ENCODE assay signal across 1 cellular context in the genomic region with DNA sequence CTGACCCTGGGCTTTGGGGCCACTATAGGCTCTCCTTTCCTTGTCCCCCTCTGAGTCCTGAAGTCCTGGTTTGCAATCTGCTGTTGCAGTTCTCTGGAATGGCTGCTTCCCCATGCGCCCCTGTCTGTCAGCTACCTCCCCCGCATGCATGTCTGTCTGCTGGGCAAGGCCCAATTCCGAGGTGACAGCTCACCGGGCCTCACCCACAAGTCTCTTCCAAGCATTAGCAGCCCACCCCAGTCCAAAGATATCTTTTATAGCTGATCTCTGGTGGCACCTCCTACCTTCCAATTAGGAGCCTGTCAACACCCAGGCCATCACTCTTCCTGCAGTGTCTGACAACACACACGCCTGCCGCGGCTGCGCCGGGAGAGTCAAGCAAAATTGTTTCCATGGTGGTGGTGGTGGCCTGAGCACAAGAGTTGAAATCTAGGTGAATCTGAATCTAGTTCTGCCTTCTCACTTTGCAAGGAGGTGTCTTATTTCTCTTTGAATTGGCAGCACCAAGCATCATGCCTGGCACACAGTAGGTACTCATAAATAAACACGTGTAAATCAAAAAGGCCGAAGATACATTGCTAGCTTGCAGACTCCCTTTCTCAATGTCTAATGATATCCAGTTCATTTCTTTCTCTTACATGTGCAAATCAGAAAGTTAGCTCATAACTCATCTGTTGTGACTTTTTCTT.
TF ChIP-seq lines count a peak whose summit lies in the region.

No MANE protein-coding gene starts in this region.

TF ChIP-seq in GM12878, 131 proteins besides CTCF, POLR2A, EP300 and RAD21 (continued from another document):
- TF ChIP-seq, protein P1, sequence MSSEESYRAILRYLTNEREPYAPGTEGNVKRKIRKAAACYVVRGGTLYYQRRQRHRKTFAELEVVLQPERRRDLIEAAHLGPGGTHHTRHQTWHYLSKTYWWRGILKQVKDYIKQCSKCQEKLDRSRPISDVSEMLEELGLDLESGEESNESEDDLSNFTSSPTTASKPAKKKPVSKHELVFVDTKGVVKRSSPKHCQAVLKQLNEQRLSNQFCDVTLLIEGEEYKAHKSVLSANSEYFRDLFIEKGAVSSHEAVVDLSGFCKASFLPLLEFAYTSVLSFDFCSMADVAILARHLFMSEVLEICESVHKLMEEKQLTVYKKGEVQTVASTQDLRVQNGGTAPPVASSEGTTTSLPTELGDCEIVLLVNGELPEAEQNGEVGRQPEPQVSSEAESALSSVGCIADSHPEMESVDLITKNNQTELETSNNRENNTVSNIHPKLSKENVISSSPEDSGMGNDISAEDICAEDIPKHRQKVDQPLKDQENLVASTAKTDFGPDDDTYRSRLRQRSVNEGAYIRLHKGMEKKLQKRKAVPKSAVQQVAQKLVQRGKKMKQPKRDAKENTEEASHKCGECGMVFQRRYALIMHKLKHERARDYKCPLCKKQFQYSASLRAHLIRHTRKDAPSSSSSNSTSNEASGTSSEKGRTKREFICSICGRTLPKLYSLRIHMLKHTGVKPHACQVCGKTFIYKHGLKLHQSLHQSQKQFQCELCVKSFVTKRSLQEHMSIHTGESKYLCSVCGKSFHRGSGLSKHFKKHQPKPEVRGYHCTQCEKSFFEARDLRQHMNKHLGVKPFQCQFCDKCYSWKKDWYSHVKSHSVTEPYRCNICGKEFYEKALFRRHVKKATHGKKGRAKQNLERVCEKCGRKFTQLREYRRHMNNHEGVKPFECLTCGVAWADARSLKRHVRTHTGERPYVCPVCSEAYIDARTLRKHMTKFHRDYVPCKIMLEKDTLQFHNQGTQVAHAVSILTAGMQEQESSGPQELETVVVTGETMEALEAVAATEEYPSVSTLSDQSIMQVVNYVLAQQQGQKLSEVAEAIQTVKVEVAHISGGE (CRISPR knock-in tag; IDR thresholded peaks at IDR 0.05) = no peak
- TF ChIP-seq EGR1 (IDR thresholded peaks at IDR 0.05; ENCODE audit: borderline replicate concordance in 1 of 2, low read depth in 2 of 2, low read length in 2 of 2) (peak in 1 of 2 experiments; percentile 48; a peak in 1 of 3 replicates), E2F8 (IDR thresholded peaks at IDR 0.05; ENCODE audit: low read depth, partially characterized antibody) (no peak), CHD1 (IDR thresholded peaks at IDR 0.05; ENCODE audit: low read depth, low read length) (no peak)
- TF ChIP-seq, protein P2, sequence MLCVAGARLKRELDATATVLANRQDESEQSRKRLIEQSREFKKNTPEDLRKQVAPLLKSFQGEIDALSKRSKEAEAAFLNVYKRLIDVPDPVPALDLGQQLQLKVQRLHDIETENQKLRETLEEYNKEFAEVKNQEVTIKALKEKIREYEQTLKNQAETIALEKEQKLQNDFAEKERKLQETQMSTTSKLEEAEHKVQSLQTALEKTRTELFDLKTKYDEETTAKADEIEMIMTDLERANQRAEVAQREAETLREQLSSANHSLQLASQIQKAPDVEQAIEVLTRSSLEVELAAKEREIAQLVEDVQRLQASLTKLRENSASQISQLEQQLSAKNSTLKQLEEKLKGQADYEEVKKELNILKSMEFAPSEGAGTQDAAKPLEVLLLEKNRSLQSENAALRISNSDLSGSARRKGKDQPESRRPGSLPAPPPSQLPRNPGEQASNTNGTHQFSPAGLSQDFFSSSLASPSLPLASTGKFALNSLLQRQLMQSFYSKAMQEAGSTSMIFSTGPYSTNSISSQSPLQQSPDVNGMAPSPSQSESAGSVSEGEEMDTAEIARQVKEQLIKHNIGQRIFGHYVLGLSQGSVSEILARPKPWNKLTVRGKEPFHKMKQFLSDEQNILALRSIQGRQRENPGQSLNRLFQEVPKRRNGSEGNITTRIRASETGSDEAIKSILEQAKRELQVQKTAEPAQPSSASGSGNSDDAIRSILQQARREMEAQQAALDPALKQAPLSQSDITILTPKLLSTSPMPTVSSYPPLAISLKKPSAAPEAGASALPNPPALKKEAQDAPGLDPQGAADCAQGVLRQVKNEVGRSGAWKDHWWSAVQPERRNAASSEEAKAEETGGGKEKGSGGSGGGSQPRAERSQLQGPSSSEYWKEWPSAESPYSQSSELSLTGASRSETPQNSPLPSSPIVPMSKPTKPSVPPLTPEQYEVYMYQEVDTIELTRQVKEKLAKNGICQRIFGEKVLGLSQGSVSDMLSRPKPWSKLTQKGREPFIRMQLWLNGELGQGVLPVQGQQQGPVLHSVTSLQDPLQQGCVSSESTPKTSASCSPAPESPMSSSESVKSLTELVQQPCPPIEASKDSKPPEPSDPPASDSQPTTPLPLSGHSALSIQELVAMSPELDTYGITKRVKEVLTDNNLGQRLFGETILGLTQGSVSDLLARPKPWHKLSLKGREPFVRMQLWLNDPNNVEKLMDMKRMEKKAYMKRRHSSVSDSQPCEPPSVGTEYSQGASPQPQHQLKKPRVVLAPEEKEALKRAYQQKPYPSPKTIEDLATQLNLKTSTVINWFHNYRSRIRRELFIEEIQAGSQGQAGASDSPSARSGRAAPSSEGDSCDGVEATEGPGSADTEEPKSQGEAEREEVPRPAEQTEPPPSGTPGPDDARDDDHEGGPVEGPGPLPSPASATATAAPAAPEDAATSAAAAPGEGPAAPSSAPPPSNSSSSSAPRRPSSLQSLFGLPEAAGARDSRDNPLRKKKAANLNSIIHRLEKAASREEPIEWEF (IDR thresholded peaks at IDR 0.05; ENCODE audit: insufficient replicate concordance, low read depth, low read length) = no peak
- TF ChIP-seq, protein P3, sequence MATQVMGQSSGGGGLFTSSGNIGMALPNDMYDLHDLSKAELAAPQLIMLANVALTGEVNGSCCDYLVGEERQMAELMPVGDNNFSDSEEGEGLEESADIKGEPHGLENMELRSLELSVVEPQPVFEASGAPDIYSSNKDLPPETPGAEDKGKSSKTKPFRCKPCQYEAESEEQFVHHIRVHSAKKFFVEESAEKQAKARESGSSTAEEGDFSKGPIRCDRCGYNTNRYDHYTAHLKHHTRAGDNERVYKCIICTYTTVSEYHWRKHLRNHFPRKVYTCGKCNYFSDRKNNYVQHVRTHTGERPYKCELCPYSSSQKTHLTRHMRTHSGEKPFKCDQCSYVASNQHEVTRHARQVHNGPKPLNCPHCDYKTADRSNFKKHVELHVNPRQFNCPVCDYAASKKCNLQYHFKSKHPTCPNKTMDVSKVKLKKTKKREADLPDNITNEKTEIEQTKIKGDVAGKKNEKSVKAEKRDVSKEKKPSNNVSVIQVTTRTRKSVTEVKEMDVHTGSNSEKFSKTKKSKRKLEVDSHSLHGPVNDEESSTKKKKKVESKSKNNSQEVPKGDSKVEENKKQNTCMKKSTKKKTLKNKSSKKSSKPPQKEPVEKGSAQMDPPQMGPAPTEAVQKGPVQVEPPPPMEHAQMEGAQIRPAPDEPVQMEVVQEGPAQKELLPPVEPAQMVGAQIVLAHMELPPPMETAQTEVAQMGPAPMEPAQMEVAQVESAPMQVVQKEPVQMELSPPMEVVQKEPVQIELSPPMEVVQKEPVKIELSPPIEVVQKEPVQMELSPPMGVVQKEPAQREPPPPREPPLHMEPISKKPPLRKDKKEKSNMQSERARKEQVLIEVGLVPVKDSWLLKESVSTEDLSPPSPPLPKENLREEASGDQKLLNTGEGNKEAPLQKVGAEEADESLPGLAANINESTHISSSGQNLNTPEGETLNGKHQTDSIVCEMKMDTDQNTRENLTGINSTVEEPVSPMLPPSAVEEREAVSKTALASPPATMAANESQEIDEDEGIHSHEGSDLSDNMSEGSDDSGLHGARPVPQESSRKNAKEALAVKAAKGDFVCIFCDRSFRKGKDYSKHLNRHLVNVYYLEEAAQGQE (IDR thresholded peaks at IDR 0.05; ENCODE audit: low read depth, low read length) = no peak
